In the genomic region with DNA sequence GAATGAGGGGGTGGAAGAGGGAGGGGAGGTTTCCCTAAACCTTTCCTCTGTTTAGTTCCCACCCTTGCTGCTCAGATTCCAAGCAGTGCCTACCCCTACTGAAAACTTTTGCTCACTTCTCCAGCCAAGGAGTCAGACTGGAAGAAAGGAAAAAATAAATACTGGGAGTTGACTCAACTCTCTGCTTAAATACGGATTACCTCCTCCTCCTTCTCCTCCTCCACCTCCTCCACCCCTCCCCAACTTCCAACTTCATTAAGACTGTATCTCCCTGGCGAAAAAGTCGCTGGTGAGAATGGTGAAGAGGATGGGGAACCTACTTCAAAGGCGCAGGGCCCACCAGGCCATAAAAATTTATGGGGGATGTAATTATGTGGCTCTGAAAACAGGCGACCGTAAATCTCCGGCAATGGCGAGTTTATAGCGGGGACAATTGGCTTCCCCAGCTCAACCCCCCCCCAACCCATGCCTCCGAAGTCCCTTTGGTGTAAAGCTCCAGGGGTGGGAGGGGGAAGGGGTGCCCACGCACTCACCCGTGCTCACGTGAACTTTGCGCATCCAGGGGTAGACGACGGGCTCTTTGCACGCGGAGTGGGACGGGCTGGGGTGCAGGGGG, we compare ENCODE assay signal across 1 cellular context.
TF ChIP-seq lines count a peak whose summit lies in the region.

No MANE protein-coding gene starts in this region.

TF ChIP-seq in WTC11, 78 proteins besides CTCF, POLR2A, EP300 and RAD21:
- TF ChIP-seq, protein P1, sequence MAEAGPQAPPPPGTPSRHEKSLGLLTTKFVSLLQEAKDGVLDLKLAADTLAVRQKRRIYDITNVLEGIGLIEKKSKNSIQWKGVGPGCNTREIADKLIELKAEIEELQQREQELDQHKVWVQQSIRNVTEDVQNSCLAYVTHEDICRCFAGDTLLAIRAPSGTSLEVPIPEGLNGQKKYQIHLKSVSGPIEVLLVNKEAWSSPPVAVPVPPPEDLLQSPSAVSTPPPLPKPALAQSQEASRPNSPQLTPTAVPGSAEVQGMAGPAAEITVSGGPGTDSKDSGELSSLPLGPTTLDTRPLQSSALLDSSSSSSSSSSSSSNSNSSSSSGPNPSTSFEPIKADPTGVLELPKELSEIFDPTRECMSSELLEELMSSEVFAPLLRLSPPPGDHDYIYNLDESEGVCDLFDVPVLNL (CRISPR knock-in tag; IDR thresholded peaks at IDR 0.05; ENCODE audit: borderline replicate concordance, low read depth), result no peak
- TF ChIP-seq TP53 (CRISPR knock-in tag; IDR thresholded peaks at IDR 0.05), result no peak
- TF ChIP-seq NR1H2 (CRISPR knock-in tag; IDR thresholded peaks at IDR 0.05), result no peak
- TF ChIP-seq ETV6 (CRISPR knock-in tag; IDR thresholded peaks at IDR 0.05), result no peak
- no peak for TF ChIP-seq USF1 (CRISPR knock-in tag; IDR thresholded peaks at IDR 0.05)
- TF ChIP-seq, protein P2, sequence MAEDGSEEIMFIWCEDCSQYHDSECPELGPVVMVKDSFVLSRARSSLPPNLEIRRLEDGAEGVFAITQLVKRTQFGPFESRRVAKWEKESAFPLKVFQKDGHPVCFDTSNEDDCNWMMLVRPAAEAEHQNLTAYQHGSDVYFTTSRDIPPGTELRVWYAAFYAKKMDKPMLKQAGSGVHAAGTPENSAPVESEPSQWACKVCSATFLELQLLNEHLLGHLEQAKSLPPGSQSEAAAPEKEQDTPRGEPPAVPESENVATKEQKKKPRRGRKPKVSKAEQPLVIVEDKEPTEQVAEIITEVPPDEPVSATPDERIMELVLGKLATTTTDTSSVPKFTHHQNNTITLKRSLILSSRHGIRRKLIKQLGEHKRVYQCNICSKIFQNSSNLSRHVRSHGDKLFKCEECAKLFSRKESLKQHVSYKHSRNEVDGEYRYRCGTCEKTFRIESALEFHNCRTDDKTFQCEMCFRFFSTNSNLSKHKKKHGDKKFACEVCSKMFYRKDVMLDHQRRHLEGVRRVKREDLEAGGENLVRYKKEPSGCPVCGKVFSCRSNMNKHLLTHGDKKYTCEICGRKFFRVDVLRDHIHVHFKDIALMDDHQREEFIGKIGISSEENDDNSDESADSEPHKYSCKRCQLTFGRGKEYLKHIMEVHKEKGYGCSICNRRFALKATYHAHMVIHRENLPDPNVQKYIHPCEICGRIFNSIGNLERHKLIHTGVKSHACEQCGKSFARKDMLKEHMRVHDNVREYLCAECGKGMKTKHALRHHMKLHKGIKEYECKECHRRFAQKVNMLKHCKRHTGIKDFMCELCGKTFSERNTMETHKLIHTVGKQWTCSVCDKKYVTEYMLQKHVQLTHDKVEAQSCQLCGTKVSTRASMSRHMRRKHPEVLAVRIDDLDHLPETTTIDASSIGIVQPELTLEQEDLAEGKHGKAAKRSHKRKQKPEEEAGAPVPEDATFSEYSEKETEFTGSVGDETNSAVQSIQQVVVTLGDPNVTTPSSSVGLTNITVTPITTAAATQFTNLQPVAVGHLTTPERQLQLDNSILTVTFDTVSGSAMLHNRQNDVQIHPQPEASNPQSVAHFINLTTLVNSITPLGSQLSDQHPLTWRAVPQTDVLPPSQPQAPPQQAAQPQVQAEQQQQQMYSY (CRISPR knock-in tag; IDR thresholded peaks at IDR 0.05), result no peak
